1 cellular context compared by ENCODE assay signal in the genomic region with DNA sequence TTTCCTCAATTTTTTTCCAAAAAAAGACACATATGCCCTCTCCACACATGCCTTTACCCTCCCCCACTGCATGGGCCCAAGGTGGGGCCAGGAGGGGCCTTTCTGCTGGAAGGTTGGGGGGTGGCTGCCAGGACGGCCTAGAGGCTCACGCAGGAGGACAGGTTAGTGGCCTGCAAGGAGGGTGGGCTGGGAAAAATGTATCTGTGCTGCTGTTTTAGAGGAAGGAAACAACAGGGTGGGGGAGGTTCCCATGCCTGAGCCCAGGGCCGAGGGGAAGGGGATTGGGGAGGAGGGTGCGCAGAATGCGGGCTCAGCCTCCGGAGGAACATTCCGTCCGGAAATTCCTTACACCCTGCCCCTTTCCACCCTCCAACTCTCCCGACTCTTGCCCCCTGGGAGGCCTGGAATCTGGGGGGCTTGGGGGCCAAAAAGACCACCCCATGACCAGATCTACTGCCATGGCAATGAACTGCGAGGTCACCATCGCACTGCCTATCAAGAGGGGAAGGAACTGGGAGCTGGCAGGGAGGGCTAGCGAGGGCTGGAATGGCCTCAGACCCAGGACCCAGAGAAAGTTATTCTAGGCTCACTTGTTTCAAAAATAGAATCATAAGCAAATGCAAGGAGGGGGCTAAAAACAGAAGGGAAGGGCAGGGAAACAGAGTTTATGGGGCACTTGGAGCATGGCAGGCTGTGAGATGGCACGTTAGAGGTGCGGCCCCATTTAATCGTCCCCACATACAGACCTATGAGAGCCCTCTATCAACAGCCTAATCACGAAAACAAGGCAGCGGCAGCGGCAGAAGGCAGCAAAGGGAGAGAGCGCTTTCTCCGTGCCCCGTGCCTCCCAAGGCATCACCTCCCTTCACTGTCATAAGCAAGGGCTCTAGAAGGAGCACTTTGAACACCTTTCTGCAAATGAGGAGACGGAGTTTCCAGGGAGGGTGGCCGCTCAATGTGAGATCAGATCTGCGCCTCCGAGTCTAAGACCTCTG.
TF ChIP-seq lines count a peak whose summit lies in the region.

No MANE protein-coding gene starts in this region.

TF ChIP-seq in IMR-90, 13 proteins besides CTCF, POLR2A, EP300 and RAD21 (continued from another document):
- TF ChIP-seq ELK1 (IDR thresholded peaks at IDR 0.05; ENCODE audit: borderline replicate concordance, low read depth, low read length) (no peak), MXI1 (IDR thresholded peaks at IDR 0.05; ENCODE audit: borderline replicate concordance, low read depth, low read length) (no peak), MAZ (IDR thresholded peaks at IDR 0.05; ENCODE audit: borderline replicate concordance, low read depth, low read length) (no peak), FOS (IDR thresholded peaks at IDR 0.05; ENCODE audit: low read depth, low read length) (no peak), CHD1 (IDR thresholded peaks at IDR 0.05; ENCODE audit: low read depth, low read length) (no peak), RCOR1 (IDR thresholded peaks at IDR 0.05; ENCODE audit: insufficient replicate concordance, low read length) (no peak), RFX5 (IDR thresholded peaks at IDR 0.05; ENCODE audit: low read depth, low read length) (no peak)
- TF ChIP-seq, protein P1, sequence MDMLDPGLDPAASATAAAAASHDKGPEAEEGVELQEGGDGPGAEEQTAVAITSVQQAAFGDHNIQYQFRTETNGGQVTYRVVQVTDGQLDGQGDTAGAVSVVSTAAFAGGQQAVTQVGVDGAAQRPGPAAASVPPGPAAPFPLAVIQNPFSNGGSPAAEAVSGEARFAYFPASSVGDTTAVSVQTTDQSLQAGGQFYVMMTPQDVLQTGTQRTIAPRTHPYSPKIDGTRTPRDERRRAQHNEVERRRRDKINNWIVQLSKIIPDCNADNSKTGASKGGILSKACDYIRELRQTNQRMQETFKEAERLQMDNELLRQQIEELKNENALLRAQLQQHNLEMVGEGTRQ (IDR thresholded peaks at IDR 0.05; ENCODE audit: low read depth, low read length) = no peak
